Comparison of ENCODE assay signal across 21 cellular contexts in genomic region chr11:106329273-106330018, GRCh38.
DNase-seq lines count a peak whose midpoint lies in the region; ATAC-seq, FAIRE-seq and TF ChIP-seq lines count a peak whose summit lies in the region.
"Had no signal": no experiment of that assay in that cellular context is flagged by ENCODE, and none has a peak within 500 bp of the region (broad histone marks: within the 10 kb centered on the region; RNA-seq: fewer than 3 reads in every experiment).

No MANE protein-coding gene starts in this region.

- ATAC-seq in DND-41 (ENCODE audit: insufficient read depth, low read depth), result no peak
- ATAC-seq: GM12878, HepG2 had no signal

- H3K9ac ChIP-seq in DND-41 (ENCODE audit: low read depth, low read length), result no peak overlapping the region
- no peak overlapping the region for H3K9ac ChIP-seq in astrocyte (ENCODE audit: low read length)

- H4K20me1 ChIP-seq in DND-41 (ENCODE audit: insufficient read depth, low read length), result no peaks in the 10 kb centered on the region
- no peaks in the 10 kb centered on the region for H4K20me1 ChIP-seq in astrocyte (ENCODE audit: insufficient read depth, low read length)

- H3K4me2 ChIP-seq in DND-41 (ENCODE audit: insufficient read depth, low read length), result no peak overlapping the region
- H3K4me2 ChIP-seq in astrocyte (ENCODE audit: low read length), result no peak overlapping the region

- H3K27me3 Mint-ChIP-seq in astrocyte (ENCODE audit: low read depth, unreplicated experiment), result no peaks in the 10 kb centered on the region
- H3K27me3 Mint-ChIP-seq: CD4-positive, alpha-beta T cell had no signal

- no peaks in the 10 kb centered on the region for H3K4me1 Mint-ChIP-seq in astrocyte (ENCODE audit: low read depth, unreplicated experiment)

- FAIRE-seq in astrocyte (lab: Jason Lieb, UNC), result no peak
- FAIRE-seq: G401.6, GM12878, H1, HepG2 had no signal

- no peak for DNase-seq in DND-41
- peak; percentile 18 for DNase-seq in astrocyte (ENCODE audit: low read depth)
- DNase-seq in fibroblast of mammary gland (ENCODE audit: low read depth), result no peak
- peak; percentile 52 for DNase-seq in putamen (ENCODE audit: low spot score)
- no peak for DNase-seq in HuH-7.5 (ENCODE audit: low spot score)
- DNase-seq in SKM-1 treated with dmso at 0.1 percent for 144 hours (lab: John Stamatoyannopoulos, UW; ENCODE audit: unreplicated experiment), result no peak
- no peak for DNase-seq in NCI-H2029 (lab: John Stamatoyannopoulos, UW)
- DNase-seq: ACHN; BE2C; Calu3; CD4-positive, alpha-beta T cell; DMS79; NCI-H1048; NCI-H1436 treated with DMSO at 0.1 percent for 48 hours; NCI-H2081; NCI-H510A; NCI-H774 had no signal

- H3K79me2 ChIP-seq in DND-41 (ENCODE audit: insufficient read depth, low read length) (no peaks in the 10 kb centered on the region), astrocyte (ENCODE audit: insufficient read depth, low read length) (no peaks in the 10 kb centered on the region)

- H2AFZ ChIP-seq in DND-41 (ENCODE audit: low read depth, low read length) (0 out of 2 replicates have a peak overlapping the region, but pooled peaks have one; percentile 19), astrocyte (ENCODE audit: low read depth, low read length) (no peak overlapping the region)

- H3K27ac Mint-ChIP-seq in astrocyte (ENCODE audit: unreplicated experiment), result no peak overlapping the region
- H3K27ac Mint-ChIP-seq: CD4-positive, alpha-beta T cell had no signal

- H3K36me3 ChIP-seq in DND-41 (ENCODE audit: insufficient read depth, low read length) (no peaks in the 10 kb centered on the region), astrocyte (ENCODE audit: insufficient read depth, low read length) (no peaks in the 10 kb centered on the region)
- H3K36me3 ChIP-seq: BE2C had no signal

- H3K9me3 ChIP-seq in DND-41 (ENCODE audit: insufficient read depth, low read length, severe bottlenecking) (no peaks in the 10 kb centered on the region), astrocyte (ENCODE audit: insufficient read depth, low read depth, low read length) (no peaks in the 10 kb centered on the region)
- H3K9me3 ChIP-seq: BE2C had no signal

- H3K4me1 ChIP-seq in DND-41 (ENCODE audit: insufficient read depth, low read length), result no peaks in the 10 kb centered on the region
- no peaks in the 10 kb centered on the region for H3K4me1 ChIP-seq in astrocyte (ENCODE audit: insufficient read depth, low read length)
- H3K4me1 ChIP-seq: BE2C had no signal

- no peak overlapping the region for H3K4me3 Mint-ChIP-seq in astrocyte (ENCODE audit: unreplicated experiment)
- H3K4me3 Mint-ChIP-seq: CD4-positive, alpha-beta T cell had no signal

- H3K27me3 ChIP-seq in DND-41 (ENCODE audit: insufficient read depth, low read length, poor library complexity) (no peaks in the 10 kb centered on the region), astrocyte (ENCODE audit: insufficient read depth, low read length) (no peaks in the 10 kb centered on the region)
- H3K27me3 ChIP-seq: BE2C had no signal

- TF ChIP-seq CTCF in DND-41 (IDR thresholded peaks at IDR 0.05; ENCODE audit: borderline replicate concordance, extremely low read depth, low read length, poor library complexity, severe bottlenecking), result no peak
- no peak for TF ChIP-seq CTCF in astrocyte (IDR thresholded peaks at IDR 0.05; ENCODE audit: insufficient read depth, low read depth, low read length)
- TF ChIP-seq CTCF in fibroblast of mammary gland (conservative IDR thresholded peaks at IDR 0.05; ENCODE audit: control insufficient read depth, insufficient read depth, low read depth, low read length), result peak; percentile 17

- H3K36me3 Mint-ChIP-seq in astrocyte (ENCODE audit: low read depth, unreplicated experiment), result no peaks in the 10 kb centered on the region

- no peaks in the 10 kb centered on the region for H3K9me3 Mint-ChIP-seq in astrocyte (ENCODE audit: unreplicated experiment)

- H3K27ac ChIP-seq in DND-41 (ENCODE audit: low read length), result no peak overlapping the region
- no peak overlapping the region for H3K27ac ChIP-seq in astrocyte (ENCODE audit: low read depth, low read length)

- H3K4me3 ChIP-seq in DND-41 (ENCODE audit: low read depth in 1 of 2, low read length in 2 of 2), result no peak overlapping the region
- H3K4me3 ChIP-seq in astrocyte (ENCODE audit: insufficient read depth, low read depth, low read length), result no peak overlapping the region
- H3K4me3 ChIP-seq in fibroblast of mammary gland (ENCODE audit: control insufficient read depth, low read depth, low read length), result no peak overlapping the region
- H3K4me3 ChIP-seq: GM12878 had no signal

Comparison
In these comparisons a context has a peak if more than half of its experiments do, and no peak if none do; other contexts are left out.
1. DNase-seq: peak in astrocyte (single experiment) and putamen (single experiment); none in DND-41 (single experiment), fibroblast of mammary gland (single experiment), HuH-7.5 (single experiment), SKM-1 treated with dmso at 0.1 percent for 144 hours (single experiment) and NCI-H2029 (single experiment).